In the genomic region with DNA sequence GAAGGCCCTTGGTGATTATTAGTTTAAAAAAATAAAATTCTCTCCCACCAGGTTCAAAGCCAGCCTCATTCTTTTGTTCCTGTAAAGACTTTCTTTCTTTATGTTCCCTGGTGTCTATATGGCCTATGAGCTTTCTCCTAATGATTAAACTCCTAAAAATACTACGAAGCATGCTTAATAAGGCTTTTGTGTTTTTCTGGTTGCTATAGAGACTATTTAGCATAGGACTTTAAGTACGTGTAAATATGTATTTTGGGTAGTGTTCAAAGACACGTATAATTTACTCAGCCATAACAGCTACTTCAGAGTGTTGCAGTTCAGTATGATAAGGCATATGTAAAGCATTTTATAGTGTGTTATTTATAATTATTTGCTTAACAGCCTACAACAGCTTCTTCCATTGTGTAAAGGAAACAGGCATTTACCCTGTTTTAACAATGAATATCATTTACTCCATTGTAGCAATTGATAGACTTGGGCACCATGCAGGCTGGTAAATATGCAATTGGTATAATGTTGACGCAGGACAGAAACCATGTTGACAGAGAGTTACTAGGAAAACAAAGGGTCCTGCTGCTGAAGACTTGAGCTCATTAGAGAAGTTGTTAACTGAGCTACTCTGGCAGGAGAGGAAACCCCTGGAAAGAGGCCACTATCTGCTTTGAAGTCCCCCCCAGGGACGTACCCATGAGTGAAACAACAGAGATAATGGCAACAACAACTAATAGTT, we compare ENCODE assay signal across 15 cellular contexts.
DNase-seq lines count a peak whose midpoint lies in the region; ATAC-seq, FAIRE-seq and TF ChIP-seq lines count a peak whose summit lies in the region.
"Had no signal": no experiment of that assay in that cellular context is flagged by ENCODE, and none has a peak within 500 bp of the region (broad histone marks: within the 10 kb centered on the region; RNA-seq: fewer than 3 reads in every experiment).

No MANE protein-coding gene starts in this region.

- TF ChIP-seq POLR2A in HepG2 (IDR thresholded peaks at IDR 0.05; ENCODE audit: insufficient read depth in 1 of 2, low read depth in 2 of 2, low read length in 2 of 2), result no peak
- TF ChIP-seq POLR2A in right lobe of liver (IDR thresholded peaks at IDR 0.05), result no peak
- no peak for TF ChIP-seq POLR2A in endothelial cell of umbilical vein (IDR thresholded peaks at IDR 0.05; ENCODE audit: low read depth, low read length)
- TF ChIP-seq POLR2A in lower leg skin (IDR thresholded peaks at IDR 0.05), result no peak

- no peak overlapping the region for H2AFZ ChIP-seq in HepG2 (ENCODE audit: low read length)
- peak overlapping the region; percentile 69 for H2AFZ ChIP-seq in endothelial cell of umbilical vein (ENCODE audit: low read depth, low read length)
- peak overlapping the region; percentile 1 for H2AFZ ChIP-seq in smooth muscle cell (ENCODE audit: low read depth)

- FAIRE-seq in HepG2 (lab: Jason Lieb, UNC), result no peak
- FAIRE-seq in endothelial cell of umbilical vein (lab: Jason Lieb, UNC), result no peak
- FAIRE-seq: K562 had no signal

- ATAC-seq in HepG2 (no peak), right lobe of liver (no peak), HG02852 (IDR thresholded peaks at IDR 0.05; ENCODE audit: unreplicated experiment) (no peak), HG03039 (IDR thresholded peaks at IDR 0.05; ENCODE audit: unreplicated experiment) (no peak)
- ATAC-seq: K562, left ventricle myocardium superior had no signal

- POLR2A ChIA-PET in HepG2 (lab: Yijun Ruan, JAX) (interaction anchor here (0.8 to 2.0 kb wide), 2 partner anchors 65 to 67 kb away, joined by 3 to 9 read pairs; no protein-coding TSS in a partner anchor), endothelial cell of umbilical vein (lab: Charles Lee) (no interaction called here)

- H3K4me1 ChIP-seq in HepG2 (ENCODE audit: insufficient read depth, low read length) (peaks cover 18% of the 10 kb centered on the region), right lobe of liver (no peaks in the 10 kb centered on the region), endothelial cell of umbilical vein (ENCODE audit: control insufficient read depth, extremely low read depth, insufficient read depth, low read length) (peaks cover 18% of the 10 kb centered on the region), smooth muscle cell (ENCODE audit: low read depth) (peaks cover 8% of the 10 kb centered on the region)

- H3K4me2 ChIP-seq in HepG2 (ENCODE audit: low read depth, low read length) (no peak overlapping the region), endothelial cell of umbilical vein (ENCODE audit: insufficient read depth, low read length) (peak overlapping the region; percentile 83), smooth muscle cell (peak overlapping the region; percentile 12)

- H3K79me2 ChIP-seq in HepG2 (ENCODE audit: insufficient read depth, low read length) (no peaks in the 10 kb centered on the region), endothelial cell of umbilical vein (ENCODE audit: control insufficient read depth, insufficient read depth, low read length) (no peaks in the 10 kb centered on the region), smooth muscle cell (ENCODE audit: low read depth) (no peaks in the 10 kb centered on the region)

- 6% methylated on average over 5 of the region's 5 CpGs for WGBS in HepG2 (ENCODE audit: low lambda C conversion rate)
- 61% methylated on average over 5 of the region's 5 CpGs for WGBS in right lobe of liver (ENCODE audit: insufficient coverage, low coverage, low lambda C conversion rate, missing lambda C conversion rate)
- whole genome bisulfite sequencing in smooth muscle cell (ENCODE audit: low lambda C conversion rate), result 60% methylated on average over 5 of the region's 5 CpGs
- 31 to 41% methylated on average over 5 of the region's 5 CpGs for WGBS in lower leg skin, 2 donors

- H3K27me3 ChIP-seq in HepG2 (ENCODE audit: control insufficient read depth in 1 of 2, insufficient read depth in 2 of 2, low read length in 2 of 2) (no peaks in the 10 kb centered on the region), right lobe of liver (no peaks in the 10 kb centered on the region), endothelial cell of umbilical vein (ENCODE audit: control insufficient read depth in 2 of 2, insufficient read depth in 2 of 2, low read length in 2 of 2) (no peaks in the 10 kb centered on the region), smooth muscle cell (ENCODE audit: low read depth) (peaks cover 10% of the 10 kb centered on the region)

- TF ChIP-seq RAD21 in HepG2 (CRISPR knock-in tag; IDR thresholded peaks at IDR 0.05), result no peak

- in situ Hi-C loops in HepG2 (cut with HindIII; ENCODE audit: extremely low pct_ligation_motif_present, low pct_unique_long_range_greater_than_20kb), result no loop called here

- no peaks in the 10 kb centered on the region for H3K9me1 ChIP-seq in endothelial cell of umbilical vein (replicated peaks; ENCODE audit: control insufficient read depth, extremely low read depth, insufficient read depth, low read length)

- H3K9me3 ChIP-seq in HepG2 (ENCODE audit: low read length) (no peaks in the 10 kb centered on the region), right lobe of liver (no peaks in the 10 kb centered on the region), endothelial cell of umbilical vein (replicated peaks; ENCODE audit: control insufficient read depth, insufficient read depth, low read length) (no peaks in the 10 kb centered on the region), smooth muscle cell (replicated peaks; ENCODE audit: low read depth) (no peaks in the 10 kb centered on the region)

- H3K4me3 ChIP-seq in HepG2 (replicated peaks in 1 of 3; ENCODE audit: insufficient read depth in 1 of 3, low read depth in 2 of 3, low read length in 3 of 3), result no peak overlapping the region
- no peak overlapping the region for H3K4me3 ChIP-seq in right lobe of liver
- no peak overlapping the region for H3K4me3 ChIP-seq in endothelial cell of umbilical vein (replicated peaks in 1 of 3; ENCODE audit: insufficient read depth in 1 of 3, low read depth in 1 of 3, low read length in 3 of 3)
- no peak overlapping the region for H3K4me3 ChIP-seq in smooth muscle cell
- H3K4me3 ChIP-seq in lower leg skin (ENCODE audit: low read depth, poor library complexity, severe bottlenecking), result no peak overlapping the region
- H3K4me3 ChIP-seq: K562 had no signal

- H4K20me1 ChIP-seq in HepG2 (ENCODE audit: insufficient read depth, low read length) (no peaks in the 10 kb centered on the region), endothelial cell of umbilical vein (replicated peaks; ENCODE audit: control insufficient read depth, extremely low read depth, insufficient read depth, low read length) (no peaks in the 10 kb centered on the region), smooth muscle cell (ENCODE audit: low read depth) (no peaks in the 10 kb centered on the region)

- BruUV-seq in HepG2 (replicated peaks; lab: Mats Ljungman, UMichigan) (TSS peak; percentile 70), endothelial cell of umbilical vein (replicated peaks; lab: Mats Ljungman, UMichigan) (TSS peak; percentile 99)

- intact Hi-C loops in HepG2 (cut with micrococcal nuclease; ENCODE audit: unreplicated experiment), result no loop called here
- intact Hi-C loops in right lobe of liver (cut with DNase I), result no loop called here
- intact Hi-C loops in endothelial cell of umbilical vein (cut with micrococcal nuclease), result loop anchor here (2.0 to 5.0 kb wide), 2 partner anchors 100 to 739 kb away; no protein-coding TSS in a partner anchor
- intact Hi-C loops in lower leg skin (cut with DNase I; ENCODE audit: low total_unique reads), result no loop called here

- H3K36me3 ChIP-seq in HepG2 (replicated peaks in 1 of 2; ENCODE audit: control insufficient read depth in 1 of 2, insufficient read depth in 2 of 2, low read length in 2 of 2), result no peaks in the 10 kb centered on the region
- peaks cover 0 to 2% (median 0%) of the 10 kb centered on the region in 4 donors for H3K36me3 ChIP-seq in right lobe of liver
- no peaks in the 10 kb centered on the region for H3K36me3 ChIP-seq in endothelial cell of umbilical vein (ENCODE audit: control insufficient read depth in 2 of 2, extremely low read depth in 1 of 2, insufficient read depth in 2 of 2, low read length in 2 of 2)
- H3K36me3 ChIP-seq in smooth muscle cell (ENCODE audit: low read depth), result no peaks in the 10 kb centered on the region

- CTCF ChIA-PET in HepG2 (lab: Yijun Ruan, JAX; ENCODE audit: low intra/inter-chr PET ratio, low total read pairs) (no interaction called here), endothelial cell of umbilical vein (lab: Charles Lee) (interaction anchor here (0.9 to 1.2 kb wide), 2 partner anchors 52 to 96 kb away, joined by 3 read pairs; no protein-coding TSS in a partner anchor)

- H3K9ac ChIP-seq in HepG2 (ENCODE audit: insufficient read depth, low read depth, low read length) (peak overlapping the region; percentile 24; the same call in 1 of the 2 replicates), endothelial cell of umbilical vein (replicated peaks; ENCODE audit: extremely low read depth, insufficient read depth, low read length) (peak overlapping the region; percentile 93), smooth muscle cell (ENCODE audit: low read depth) (peak overlapping the region; percentile 80)

- H3K27ac ChIP-seq in HepG2 (ENCODE audit: extremely low read length, insufficient read depth, low read length), result no peak overlapping the region
- H3K27ac ChIP-seq in right lobe of liver, result no peak overlapping the region
- peak overlapping the region; percentile 93 for H3K27ac ChIP-seq in endothelial cell of umbilical vein (ENCODE audit: insufficient read depth, low read depth, low read length)
- peak overlapping the region; percentile 88 for H3K27ac ChIP-seq in smooth muscle cell (ENCODE audit: low read depth)

- dilution Hi-C loops in endothelial cell of umbilical vein (cut with MboI; ENCODE audit: extremely low pct_ligation_motif_present, low sequenced_read_pairs), result no loop called here

- DNase-seq in HepG2 (ENCODE audit: low spot score) (peak; percentile 26), right lobe of liver (no peak), NCI-H748 (lab: John Stamatoyannopoulos, UW; ENCODE audit: unreplicated experiment) (peak; percentile 97), endothelial cell of umbilical vein (ENCODE audit: low read depth, low spot score) (peak; percentile 56), smooth muscle cell (lab: John Stamatoyannopoulos, UW; ENCODE audit: unreplicated experiment) (no peak), lower leg skin (ENCODE audit: low spot score in 2 of 2) (no peak)
- DNase-seq: activated CD8-positive, alpha-beta memory T cell treated with anti-CD3 and anti-CD28 coated beads, Interleukin-2, amount 50 U/mL, for 4 hours; H9; head of caudate nucleus; left ventricle myocardium superior; NCI-H2227 treated with DMSO at 0.1 percent for 48 hours; nucleus accumbens had no signal

- TF ChIP-seq EP300 in HepG2 (IDR thresholded peaks at IDR 0.05; ENCODE audit: low read depth in 2 of 2, low read length in 2 of 2) (no peak), HepG2 (CRISPR knock-in tag; IDR thresholded peaks at IDR 0.05; ENCODE audit: borderline replicate concordance) (no peak)

- no peaks in the 10 kb centered on the region for H3F3A ChIP-seq in smooth muscle cell (ENCODE audit: low read depth)

- TF ChIP-seq CTCF in HepG2 (CRISPR knock-in tag; IDR thresholded peaks at IDR 0.05) (no peak), right lobe of liver (IDR thresholded peaks at IDR 0.05) (no peak), endothelial cell of umbilical vein (IDR thresholded peaks at IDR 0.05; ENCODE audit: extremely low read depth in 1 of 2, insufficient read depth in 1 of 2, low read depth in 1 of 2, low read length in 2 of 2) (no peak), smooth muscle cell (IDR thresholded peaks at IDR 0.05; ENCODE audit: borderline replicate concordance, insufficient read depth, poor library complexity, severe bottlenecking) (no peak), lower leg skin (IDR thresholded peaks at IDR 0.05) (no peak)

Comparison
In these comparisons a context has a peak if more than half of its experiments do, and no peak if none do; other contexts are left out.
1. DNase-seq: peak in HepG2 (single experiment), NCI-H748 (single experiment) and endothelial cell of umbilical vein (single experiment); none in right lobe of liver (0 of 3), smooth muscle cell (single experiment) and lower leg skin (0 of 2).
2. H3K27ac ChIP-seq: peak in endothelial cell of umbilical vein (single experiment) and smooth muscle cell (single experiment); none in HepG2 (single experiment) and right lobe of liver (0 of 3).
3. H3K9ac ChIP-seq: peak in every context shown above with its lines; median percentile 93 in endothelial cell of umbilical vein; 80 in smooth muscle cell; 24 in HepG2.